8 cellular contexts compared by ENCODE assay signal in the genomic region with DNA sequence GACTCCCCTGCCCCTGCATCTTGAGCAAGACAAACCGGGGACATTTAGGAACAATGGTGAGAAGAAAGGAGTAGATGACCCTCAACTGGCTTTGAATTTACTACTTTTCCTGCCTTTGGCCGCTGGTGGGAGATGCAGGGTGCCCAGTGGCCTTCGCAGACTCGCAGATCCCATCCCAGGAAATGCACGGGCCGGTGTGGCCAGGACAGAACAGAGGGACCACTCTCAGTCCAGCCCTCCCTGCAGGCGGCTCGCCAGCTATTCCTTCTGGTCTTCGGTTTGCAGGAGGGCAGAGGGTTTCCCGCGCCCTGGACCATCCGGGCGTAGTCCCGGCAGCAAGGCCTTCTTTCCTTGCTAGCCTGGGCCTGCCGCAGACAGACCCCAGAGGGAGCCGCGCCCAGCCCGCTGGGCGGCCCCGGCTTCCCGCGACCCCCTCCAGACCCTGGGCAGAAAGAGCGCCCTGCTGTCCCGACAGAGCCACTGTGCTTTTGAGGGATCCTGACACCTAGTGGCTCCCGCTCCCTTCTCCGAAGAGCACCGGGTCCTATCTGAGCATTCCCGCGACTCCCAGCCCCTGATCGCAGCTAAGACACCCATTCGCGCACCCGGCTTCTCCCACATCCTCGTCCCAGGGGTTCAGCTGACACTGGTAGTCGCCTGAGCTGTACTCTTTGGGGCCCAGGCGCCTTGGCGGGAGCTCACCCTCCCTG. TPM values are rescaled to one million over a fixed set of nuclear protein-coding genes. Genes with fewer than 3 reads are reported as not detected.
A peak's percentile ranks its signal among the peaks of the same experiment; 100 is the strongest.
DNase-seq lines count a peak whose midpoint lies in the region; ATAC-seq, FAIRE-seq and TF ChIP-seq lines count a peak whose summit lies in the region.

No MANE protein-coding gene starts in this region.

- H3K27me3 ChIP-seq in keratinocyte (ENCODE audit: control insufficient read depth, extremely low read depth, insufficient read depth, low read length) (peaks cover 30% of the 10 kb centered on the region), stomach (peaks cover 0 to 35% (median 14%) of the 10 kb centered on the region in 3 donors)

- H3K4me3 Mint-ChIP-seq in activated naive CD4-positive, alpha-beta T cell treated with anti-CD3 and anti-CD28 coated beads, Interleukin-2, amount 50 U/mL, for 24 hours: peak overlapping the region; percentile 79

- TF ChIP-seq EP300 in stomach (IDR thresholded peaks at IDR 0.05): no peak

- intact Hi-C loops in stomach (cut with DNase I; ENCODE audit: low total_unique reads): no loop called here

- H3K4me3 ChIP-seq in astrocyte of the cerebellum (ENCODE audit: low read depth, low read length) (peak overlapping the region; percentile 51), keratinocyte (ENCODE audit: control insufficient read depth in 2 of 3, extremely low read depth in 1 of 3, insufficient read depth in 2 of 3, low read depth in 1 of 3, low read length in 3 of 3) (peak overlapping the region in 1 of 3 experiments; percentile 34), stomach (peak overlapping the region; percentile 57 to 86 (median 58))

- H3K4me1 ChIP-seq in keratinocyte (ENCODE audit: control insufficient read depth, extremely low read depth, insufficient read depth, low read length) (no peaks in the 10 kb centered on the region), stomach (peaks cover 14 to 35% (median 29%) of the 10 kb centered on the region in 4 donors)

- no peak for TF ChIP-seq CTCF in astrocyte of the cerebellum (IDR thresholded peaks at IDR 0.05; ENCODE audit: low read depth, low read length, missing control alignments)
- peak in 1 of 3 experiments; percentile 32 for TF ChIP-seq CTCF in keratinocyte (optimal IDR thresholded peaks at IDR 0.05 in 1 of 3, IDR thresholded peaks at IDR 0.05 in 1 of 3, conservative IDR thresholded peaks at IDR 0.05 in 1 of 3; ENCODE audit: extremely low read depth in 1 of 3, insufficient read depth in 2 of 3, low read length in 3 of 3)
- TF ChIP-seq CTCF in stomach (IDR thresholded peaks at IDR 0.05): no peak

- peaks cover 15% of the 10 kb centered on the region for H3K27me3 Mint-ChIP-seq in activated naive CD4-positive, alpha-beta T cell treated with anti-CD3 and anti-CD28 coated beads, Interleukin-2, amount 50 U/mL, for 24 hours

- in situ Hi-C loops in astrocyte of the cerebellum (cut with HindIII; ENCODE audit: low sequenced_read_pairs): no loop called here

- no peaks in the 10 kb centered on the region for H4K20me1 ChIP-seq in keratinocyte (ENCODE audit: control insufficient read depth, extremely low read depth, insufficient read depth, low read length)

- H3K9me1 ChIP-seq in keratinocyte (ENCODE audit: control insufficient read depth, extremely low read depth, insufficient read depth, low read length): no peaks in the 10 kb centered on the region

- H3K9me3 ChIP-seq in keratinocyte (ENCODE audit: control insufficient read depth, low read depth, low read length) (no peaks in the 10 kb centered on the region), stomach (no peaks in the 10 kb centered on the region)

- no peaks in the 10 kb centered on the region for H3K9me3 Mint-ChIP-seq in activated naive CD4-positive, alpha-beta T cell treated with anti-CD3 and anti-CD28 coated beads, Interleukin-2, amount 50 U/mL, for 24 hours

- no peak for DNase-seq in activated naive CD4-positive, alpha-beta T cell treated with Interleukin-2 at 50 U/mL for 16 hours
- DNase-seq in astrocyte of the cerebellum (ENCODE audit: low read depth): no peak
- no peak for DNase-seq in keratinocyte (ENCODE audit: low read depth, low spot score)
- DNase-seq in stomach: no peak

- H3K79me2 ChIP-seq in keratinocyte (ENCODE audit: control insufficient read depth, insufficient read depth, low read length): no peaks in the 10 kb centered on the region

- H3K4me2 ChIP-seq in keratinocyte (ENCODE audit: control insufficient read depth, extremely low read depth, insufficient read depth, low read depth, low read length): peak overlapping the region; percentile 51

- ATAC-seq in HG03025 (IDR thresholded peaks at IDR 0.05; ENCODE audit: low FRiP score, unreplicated experiment) (no peak), GM18511 (IDR thresholded peaks at IDR 0.05; ENCODE audit: unreplicated experiment) (no peak), HG02623 (IDR thresholded peaks at IDR 0.05; ENCODE audit: unreplicated experiment) (no peak)

- no peaks in the 10 kb centered on the region for H3K36me3 ChIP-seq in keratinocyte (ENCODE audit: control insufficient read depth in 2 of 2, extremely low read depth in 1 of 2, insufficient read depth in 2 of 2, low read length in 2 of 2)
- H3K36me3 ChIP-seq in stomach: no peaks in the 10 kb centered on the region

- H3K36me3 Mint-ChIP-seq in activated naive CD4-positive, alpha-beta T cell treated with anti-CD3 and anti-CD28 coated beads, Interleukin-2, amount 50 U/mL, for 24 hours: no peaks in the 10 kb centered on the region

- no peak overlapping the region for H3K27ac Mint-ChIP-seq in activated naive CD4-positive, alpha-beta T cell treated with anti-CD3 and anti-CD28 coated beads, Interleukin-2, amount 50 U/mL, for 24 hours

- H3K4me1 Mint-ChIP-seq in activated naive CD4-positive, alpha-beta T cell treated with anti-CD3 and anti-CD28 coated beads, Interleukin-2, amount 50 U/mL, for 24 hours: peaks cover 17% of the 10 kb centered on the region

- no peak overlapping the region for H3K9ac ChIP-seq in keratinocyte (ENCODE audit: control insufficient read depth, extremely low read depth, insufficient read depth, low read length)

- no peak for TF ChIP-seq POLR2A in stomach (IDR thresholded peaks at IDR 0.05)

- H3K27ac ChIP-seq in keratinocyte (ENCODE audit: control insufficient read depth, insufficient read depth, low read length) (no peak overlapping the region), stomach (peak overlapping the region in 1 of 5 donors; percentile 8)

- H2AFZ ChIP-seq in keratinocyte (ENCODE audit: control insufficient read depth, low read length): peak overlapping the region; percentile 30

- 6 to 14% (median 10%) methylated on average over 22 to 37 of the region's 37 CpGs for WGBS in stomach, 5 donors

- FAIRE-seq in keratinocyte (lab: Jason Lieb, UNC): no peak

- dilution Hi-C loops in keratinocyte (cut with MboI; ENCODE audit: extremely low pct_ligation_motif_present, low sequenced_read_pairs): no loop called here

RNA-seq across cellular contexts. Expression of a gene that starts 1.2 kb away (rescaled TPM):
- polyA plus RNA-seq in keratinocyte: not detected in 3 replicates
- not detected for polyA plus RNA-seq in keratinocyte (2011; ENCODE audit: low read depth)
- not detected in 2 replicates for polyA plus RNA-seq in keratinocyte (2011; cell fraction: cytosol; rRNA removed)
- not detected in 2 replicates for polyA plus RNA-seq in keratinocyte (2011; cell fraction: nucleus; rRNA removed)
- polyA plus RNA-seq in keratinocyte (2012; ENCODE audit: low replicate concordance): not detected in 2 replicates
- not detected in 3 replicates for polyA minus RNA-seq in keratinocyte
- not detected for polyA minus RNA-seq in keratinocyte (2011; cell fraction: cytosol; rRNA and poly(A)+ RNA removed)
- polyA minus RNA-seq in keratinocyte (2011; cell fraction: nucleus; rRNA and poly(A)+ RNA removed): not detected in 2 replicates
- total RNA-seq in stomach: under 1 TPM in 1 of 5 donors, not detected in 4; 0.55 TPM
- 1 to 10 TPM in 2 of 3 donors, under 1 TPM in 1; 0.81 to 1.3 (median 1.2) TPM for polyA plus RNA-seq in stomach

RNA-seq across cellular contexts. Expression of a gene that starts 19.1 kb away (rescaled TPM):
- polyA plus RNA-seq in keratinocyte (8.0 to 13.8 TPM (median 13.5 TPM) in 3 replicates), stomach (10 to 100 TPM in 1 of 3 donors, 1 to 10 TPM in 2; 8.7 to 11.9 (median 9.9) TPM)
- polyA plus RNA-seq in keratinocyte (2011; ENCODE audit: low read depth): 12.9 TPM
- polyA plus RNA-seq in keratinocyte (2011; cell fraction: cytosol; rRNA removed): 5.8 and 10.2 TPM in 2 replicates
- 11.8 and 16.3 TPM in 2 replicates for polyA plus RNA-seq in keratinocyte (2011; cell fraction: nucleus; rRNA removed)
- polyA plus RNA-seq in keratinocyte (2012; ENCODE audit: low replicate concordance): 5.0 and 8.3 TPM in 2 replicates
- polyA minus RNA-seq in keratinocyte: 1.2 to 9.9 TPM (median 4.7 TPM) in 3 replicates
- polyA minus RNA-seq in keratinocyte (2011; cell fraction: cytosol; rRNA and poly(A)+ RNA removed): 7.5 TPM
- 3.4 and 7.9 TPM in 2 replicates for polyA minus RNA-seq in keratinocyte (2011; cell fraction: nucleus; rRNA and poly(A)+ RNA removed)
- 10 to 100 TPM in 2 of 5 donors, 1 to 10 TPM in 1, under 1 TPM in 1, not detected in 1; 0.58 to 13.0 (median 7.2) TPM for total RNA-seq in stomach

RNA-seq across cellular contexts. Expression of a gene that starts 19.3 kb away (rescaled TPM):
- polyA plus RNA-seq in keratinocyte: 45.5 to 50.1 TPM (median 49.2 TPM) in 3 replicates
- polyA plus RNA-seq in keratinocyte (2011; ENCODE audit: low read depth): 18.1 TPM
- polyA plus RNA-seq in keratinocyte (2011; cell fraction: cytosol; rRNA removed): 34.1 and 48.6 TPM in 2 replicates
- polyA plus RNA-seq in keratinocyte (2011; cell fraction: nucleus; rRNA removed): 69.1 and 74.7 TPM in 2 replicates
- polyA plus RNA-seq in keratinocyte (2012; ENCODE audit: low replicate concordance): 17.0 and 29.1 TPM in 2 replicates
- polyA minus RNA-seq in keratinocyte: 57.6 to 98.8 TPM (median 73.5 TPM) in 3 replicates
- 36.6 TPM for polyA minus RNA-seq in keratinocyte (2011; cell fraction: cytosol; rRNA and poly(A)+ RNA removed)
- polyA minus RNA-seq in keratinocyte (2011; cell fraction: nucleus; rRNA and poly(A)+ RNA removed): 35.2 and 42.4 TPM in 2 replicates
- 10 to 100 TPM; 11.0 to 53.9 (median 51.3) TPM for total RNA-seq in stomach
- 10 to 100 TPM in 2 of 3 donors, 1 to 10 TPM in 1; 9.7 to 21.8 (median 15.1) TPM for polyA plus RNA-seq in stomach
